In the genomic region with DNA sequence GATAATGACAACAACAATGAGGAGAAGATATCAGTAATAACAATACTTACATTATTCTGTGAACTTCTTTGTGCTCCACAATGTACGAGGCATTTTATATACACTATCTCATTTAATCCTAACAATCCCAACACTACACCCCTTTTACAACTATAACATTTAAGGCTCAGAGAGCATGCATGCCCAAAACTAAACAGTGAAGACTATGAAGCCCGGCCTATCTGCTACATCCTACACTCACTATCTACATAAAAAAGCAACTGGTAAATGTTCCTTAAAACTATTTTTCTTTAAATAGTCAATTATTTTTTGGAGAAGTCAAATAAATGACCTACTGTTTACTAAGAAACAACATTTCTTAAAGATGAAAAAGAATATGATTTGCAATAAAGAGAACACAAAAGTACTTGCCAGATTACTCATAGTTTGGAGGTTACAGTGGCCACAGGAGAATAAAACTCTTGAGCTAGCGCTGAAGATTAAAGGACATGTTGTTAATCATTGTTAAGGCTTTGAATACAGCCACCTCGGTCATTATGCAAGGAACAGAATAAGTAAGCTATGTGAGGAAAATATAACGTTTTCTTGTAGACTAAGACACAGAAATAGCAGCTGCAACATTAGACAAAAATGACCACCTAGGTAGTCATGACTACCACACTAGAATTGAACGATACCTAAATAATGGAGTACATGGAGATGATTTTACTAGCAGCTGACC, we compare ENCODE assay signal across 12 cellular contexts. TPM values are rescaled to one million over a fixed set of nuclear protein-coding genes. Genes with fewer than 3 reads are reported as not detected.
A peak's percentile ranks its signal among the peaks of the same experiment; 100 is the strongest.
DNase-seq lines count a peak whose midpoint lies in the region; ATAC-seq and TF ChIP-seq lines count a peak whose summit lies in the region.
"Had no signal": no experiment of that assay in that cellular context is flagged by ENCODE, and none has a peak within 500 bp of the region (broad histone marks: within the 10 kb centered on the region; RNA-seq: fewer than 3 reads in every experiment).

No MANE protein-coding gene starts in this region.

- H3K36me3 ChIP-seq in right atrium auricular region (no peaks in the 10 kb centered on the region), vagina (no peaks in the 10 kb centered on the region)
- H3K36me3 ChIP-seq: esophagus squamous epithelium had no signal

- H3K27me3 ChIP-seq in right atrium auricular region (no peaks in the 10 kb centered on the region), vagina (no peaks in the 10 kb centered on the region)
- H3K27me3 ChIP-seq: esophagus squamous epithelium had no signal

- intact Hi-C loops in Right ventricle myocardium inferior (cut with DNase I) (loop anchor here (10.0 kb wide), 1 partner anchor 68 kb away; no protein-coding TSS in a partner anchor), vagina (cut with DNase I) (no loop called here)

- ATAC-seq in Right ventricle myocardium inferior (peak; percentile 57), HG03378 (IDR thresholded peaks at IDR 0.05; ENCODE audit: unreplicated experiment) (peak; percentile 91)

- H3K9me3 ChIP-seq in right atrium auricular region (no peaks in the 10 kb centered on the region), vagina (no peaks in the 10 kb centered on the region)
- H3K9me3 ChIP-seq: esophagus squamous epithelium had no signal

- no peak for TF ChIP-seq CTCF in right atrium auricular region (IDR thresholded peaks at IDR 0.05)
- no peak for TF ChIP-seq CTCF in vagina (IDR thresholded peaks at IDR 0.05)

- TF ChIP-seq POLR2A in vagina (IDR thresholded peaks at IDR 0.05): no peak

- H3K4me1 ChIP-seq in right atrium auricular region (peaks cover 0 to 14% of the 10 kb centered on the region in 2 donors), vagina (peaks cover 14% of the 10 kb centered on the region)

- peak overlapping the region in 1 of 2 donors; percentile 4 for H3K27ac ChIP-seq in right atrium auricular region
- H3K27ac ChIP-seq in vagina: peak overlapping the region; percentile 2
- H3K27ac ChIP-seq: esophagus squamous epithelium had no signal

- H3K4me3 ChIP-seq in right atrium auricular region (no peak overlapping the region), vagina (no peak overlapping the region)
- H3K4me3 ChIP-seq: esophagus squamous epithelium had no signal

- no peak for DNase-seq in Right ventricle myocardium inferior (ENCODE audit: missing footprints)
- DNase-seq in right atrium auricular region (ENCODE audit: low spot score): no peak
- peak; percentile 65 for DNase-seq in fibroblast of peridontal ligament (ENCODE audit: extremely low read depth)
- DNase-seq in vagina (ENCODE audit: extremely low spot score in 2 of 2): no peak
- DNase-seq in DMS114 treated with DMSO at 0.1 percent for 48 hours (lab: John Stamatoyannopoulos, UW; ENCODE audit: unreplicated experiment): no peak
- DNase-seq in NCI-H2107 treated with DMSO at 0.1 percent for 48 hours (lab: John Stamatoyannopoulos, UW; ENCODE audit: unreplicated experiment): no peak
- DNase-seq in NCI-H524 treated with DMSO at 0.1 percent for 48 hours (lab: John Stamatoyannopoulos, UW): no peak
- DNase-seq: 8988T, activated gamma-delta T cell, esophagus squamous epithelium, naive B cell had no signal

RNA-seq across cellular contexts. Expression of gene EPS8, which starts 56.7 kb away (rescaled TPM):
- total RNA-seq in Right ventricle myocardium inferior: 20.7 TPM
- 10 to 100 TPM; 46.9 to 72.3 TPM for total RNA-seq in right atrium auricular region
- total RNA-seq in vagina: 104 TPM
